Comparison of ENCODE assay signal across 16 cellular contexts in the genomic region with DNA sequence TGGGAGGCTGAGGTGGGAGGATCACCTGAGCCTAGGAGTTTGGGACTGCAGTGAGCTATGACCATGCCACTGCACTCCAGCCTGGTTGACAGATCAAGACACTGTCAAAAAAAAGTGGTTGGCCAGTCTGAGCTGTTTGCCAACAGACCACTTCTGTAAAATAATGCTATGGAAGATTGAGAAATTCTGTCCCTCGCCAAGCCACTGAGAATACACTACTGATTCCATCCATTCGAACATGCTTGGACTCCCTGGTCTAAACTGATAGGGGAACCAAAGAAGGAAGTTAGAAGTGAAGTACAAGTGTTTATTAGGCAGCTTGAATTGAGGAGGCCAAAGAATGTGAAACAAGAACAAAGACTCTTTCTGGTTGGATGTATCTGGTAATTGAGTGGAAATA.
"Had no signal": no experiment of that assay in that cellular context is flagged by ENCODE, and none has a peak within 500 bp of the region (broad histone marks: within the 10 kb centered on the region; RNA-seq: fewer than 3 reads in every experiment).

No MANE protein-coding gene starts in this region.

- DNase-seq: activated CD4-positive, alpha-beta memory T cell treated with anti-CD3 and anti-CD28 coated beads, Interleukin-2, amount 10 ng/mL, durations not matched to agents 7 days and 5 days; activated CD4-positive, alpha-beta T cell treated with anti-CD3 and anti-CD28 coated beads for 36 hours; activated CD8-positive, alpha-beta memory T cell treated with anti-CD3 and anti-CD28 coated beads, Interleukin-2, amount 50 U/mL, for 48 hours; activated naive CD8-positive, alpha-beta T cell treated with anti-CD3 and anti-CD28 coated beads, Interleukin-2, amount 10 ng/mL, durations not matched to agents 7 days and 5 days; cerebellar nuclear complex; dorsolateral prefrontal cortex; glutamatergic neuron; left colon; sigmoid colon; stimulated activated CD4-positive, alpha-beta T cell treated with anti-CD3 and anti-CD28 coated beads, Interleukin-12 subunit alpha, Interleukin-12 subunit beta, amount 100 ng/mL, for 4 hours; stimulated activated CD8-positive, alpha-beta memory T cell treated with anti-CD3 and anti-CD28 coated beads, Interleukin-4, amount 100 ng/mL, for 48 hours; stimulated activated naive CD8-positive, alpha-beta T cell treated with anti-CD3 and anti-CD28 coated beads, Interleukin-15, Interleukin-2, amounts not matched to agents 100 U/mL and 50 U/mL, for 24 hours had no signal

- H3K27me3 ChIP-seq: dorsolateral prefrontal cortex, esophagus muscularis mucosa, sigmoid colon, suprapubic skin had no signal

- H3K4me1 Mint-ChIP-seq: activated CD4-positive, alpha-beta memory T cell treated with anti-CD3 and anti-CD28 coated beads, Interleukin-2, amount 10 ng/mL, durations not matched to agents 7 days and 5 days; activated naive CD8-positive, alpha-beta T cell treated with anti-CD3 and anti-CD28 coated beads, Interleukin-2, amount 10 ng/mL, durations not matched to agents 7 days and 5 days; memory B cell had no signal

- H3K4me3 ChIP-seq: dorsolateral prefrontal cortex, esophagus muscularis mucosa, sigmoid colon, suprapubic skin had no signal

- H3K9me3 ChIP-seq: esophagus muscularis mucosa, sigmoid colon, suprapubic skin had no signal

- H3K27ac Mint-ChIP-seq: activated CD4-positive, alpha-beta memory T cell treated with anti-CD3 and anti-CD28 coated beads, Interleukin-2, amount 10 ng/mL, durations not matched to agents 7 days and 5 days; activated CD4-positive, alpha-beta T cell treated with anti-CD3 and anti-CD28 coated beads for 36 hours; activated naive CD8-positive, alpha-beta T cell treated with anti-CD3 and anti-CD28 coated beads, Interleukin-2, amount 10 ng/mL, durations not matched to agents 7 days and 5 days; memory B cell; T-helper 1 cell treated with Interleukin-12 subunit alpha and Interleukin-12 subunit beta and Interleukin-4 antibody, amounts not matched to agents 30 μg/mL and 1 μg/mL, for 36 hours had no signal

- H3K36me3 Mint-ChIP-seq: activated naive CD8-positive, alpha-beta T cell treated with anti-CD3 and anti-CD28 coated beads, Interleukin-2, amount 10 ng/mL, durations not matched to agents 7 days and 5 days; memory B cell had no signal

- H3K36me3 ChIP-seq: esophagus muscularis mucosa, sigmoid colon, suprapubic skin had no signal

- H3K27ac ChIP-seq: dorsolateral prefrontal cortex, esophagus muscularis mucosa, sigmoid colon, suprapubic skin had no signal

- H3K9me3 Mint-ChIP-seq: activated CD4-positive, alpha-beta memory T cell treated with anti-CD3 and anti-CD28 coated beads, Interleukin-2, amount 10 ng/mL, durations not matched to agents 7 days and 5 days; activated naive CD8-positive, alpha-beta T cell treated with anti-CD3 and anti-CD28 coated beads, Interleukin-2, amount 10 ng/mL, durations not matched to agents 7 days and 5 days; memory B cell; T-helper 1 cell treated with Interleukin-12 subunit alpha and Interleukin-12 subunit beta and Interleukin-4 antibody, amounts not matched to agents 30 μg/mL and 1 μg/mL, for 36 hours had no signal

- H3K4me3 Mint-ChIP-seq: activated CD4-positive, alpha-beta memory T cell treated with anti-CD3 and anti-CD28 coated beads, Interleukin-2, amount 10 ng/mL, durations not matched to agents 7 days and 5 days; activated CD4-positive, alpha-beta T cell treated with anti-CD3 and anti-CD28 coated beads for 36 hours; activated naive CD8-positive, alpha-beta T cell treated with anti-CD3 and anti-CD28 coated beads, Interleukin-2, amount 10 ng/mL, durations not matched to agents 7 days and 5 days; memory B cell; T-helper 1 cell treated with Interleukin-12 subunit alpha and Interleukin-12 subunit beta and Interleukin-4 antibody, amounts not matched to agents 30 μg/mL and 1 μg/mL, for 36 hours had no signal

- H3K4me1 ChIP-seq: esophagus muscularis mucosa, sigmoid colon, suprapubic skin had no signal

- ATAC-seq: activated CD4-positive, alpha-beta T cell treated with anti-CD3 and anti-CD28 coated beads for 36 hours; left colon; stimulated activated naive CD8-positive, alpha-beta T cell treated with anti-CD3 and anti-CD28 coated beads, Interleukin-15, Interleukin-2, amounts not matched to agents 100 U/mL and 50 U/mL, for 24 hours had no signal
